20 cellular contexts compared by ENCODE assay signal in the genomic region with DNA sequence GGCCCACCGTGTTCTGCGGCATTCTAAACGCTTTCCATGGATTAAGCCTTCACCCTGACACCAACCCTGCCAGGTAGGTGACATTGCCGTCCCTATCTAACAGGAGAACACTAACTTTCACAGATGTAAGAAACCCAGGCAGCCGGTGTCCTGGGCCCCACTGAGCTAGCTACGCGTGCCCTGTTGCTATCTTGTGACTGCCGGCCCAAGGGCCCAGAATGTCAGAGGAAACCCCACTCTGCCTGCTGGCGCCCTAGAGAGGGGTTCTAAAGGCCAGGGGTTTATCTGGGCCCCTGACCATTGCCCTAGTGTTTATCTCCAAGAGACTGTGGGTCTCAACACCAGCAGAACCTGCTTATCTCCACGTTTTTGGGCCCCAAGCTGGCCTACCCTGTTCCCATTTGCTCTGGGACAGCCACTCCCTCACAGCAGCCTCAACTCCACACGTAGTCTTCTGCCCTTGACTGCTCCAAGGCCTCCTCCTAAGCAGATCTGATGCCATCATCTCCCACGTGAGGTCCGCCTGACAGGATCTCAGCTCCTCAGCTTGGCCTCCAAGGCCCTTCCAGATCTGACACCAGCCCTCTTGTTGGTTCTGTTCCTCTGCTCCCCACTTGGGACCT.
"Had no signal": no experiment of that assay in that cellular context is flagged by ENCODE, and none has a peak within 500 bp of the region (broad histone marks: within the 10 kb centered on the region; RNA-seq: fewer than 3 reads in every experiment).

No MANE protein-coding gene starts in this region.

- H3K27me3 ChIP-seq: right lobe of liver, upper lobe of right lung had no signal

- H3K9me3 Mint-ChIP-seq: activated naive CD4-positive, alpha-beta T cell treated with anti-CD3 and anti-CD28 coated beads, Interleukin-2, amount 10 ng/mL, durations not matched to agents 7 days and 5 days; activated T-helper 17 cell treated with anti-CD3 and anti-CD28 coated beads, Interleukin-2, amount 50 U/mL, for 72 hours; immature natural killer cell; stimulated activated naive CD8-positive, alpha-beta T cell treated with anti-CD3 and anti-CD28 coated beads, Interleukin-15, amount 100 ng/mL, for 72 hours had no signal

- H3K9me3 ChIP-seq: prostate gland, right lobe of liver, thoracic aorta, upper lobe of right lung had no signal

- H3K4me1 Mint-ChIP-seq: activated naive CD4-positive, alpha-beta T cell treated with anti-CD3 and anti-CD28 coated beads, Interleukin-2, amount 10 ng/mL, durations not matched to agents 7 days and 5 days had no signal

- ATAC-seq: activated T-helper 17 cell treated with anti-CD3 and anti-CD28 coated beads, Interleukin-2, amount 50 U/mL, for 72 hours; naive thymus-derived CD4-positive, alpha-beta T cell; stimulated activated naive CD8-positive, alpha-beta T cell treated with anti-CD3 and anti-CD28 coated beads, Interleukin-15, amount 100 ng/mL, for 72 hours had no signal

- H3K4me3 ChIP-seq: coronary artery, prostate gland, right lobe of liver, smooth muscle cell, thoracic aorta, upper lobe of right lung had no signal

- H3K36me3 ChIP-seq: prostate gland had no signal

- H3K27ac Mint-ChIP-seq: activated naive CD4-positive, alpha-beta T cell treated with anti-CD3 and anti-CD28 coated beads, Interleukin-2, amount 10 ng/mL, durations not matched to agents 7 days and 5 days; activated T-helper 17 cell treated with anti-CD3 and anti-CD28 coated beads, Interleukin-2, amount 50 U/mL, for 72 hours had no signal

- H3K4me1 ChIP-seq: prostate gland, right lobe of liver, upper lobe of right lung had no signal

- DNase-seq: activated CD4-positive, alpha-beta T cell treated with anti-CD3 and anti-CD28 coated beads for 1 hour; activated CD4-positive, alpha-beta T cell treated with anti-CD3 and anti-CD28 coated beads, Interleukin-2, amount 50 U/mL, for 48 hours; activated naive CD4-positive, alpha-beta T cell treated with anti-CD3 and anti-CD28 coated beads, Interleukin-2, amount 10 ng/mL, durations not matched to agents 7 days and 5 days; central memory CD4-positive, alpha-beta T cell; effector CD8-positive, alpha-beta T cell; foreskin fibroblast; glutamatergic neuron; immature natural killer cell; left cardiac atrium; naive thymus-derived CD4-positive, alpha-beta T cell; right lobe of liver; stimulated activated naive CD8-positive, alpha-beta T cell treated with anti-CD3 and anti-CD28 coated beads, Interleukin-15, amount 100 ng/mL, for 72 hours; T-helper 1 cell; T1000; upper lobe of right lung had no signal

- H3K4me3 Mint-ChIP-seq: activated naive CD4-positive, alpha-beta T cell treated with anti-CD3 and anti-CD28 coated beads, Interleukin-2, amount 10 ng/mL, durations not matched to agents 7 days and 5 days; activated T-helper 17 cell treated with anti-CD3 and anti-CD28 coated beads, Interleukin-2, amount 50 U/mL, for 72 hours; immature natural killer cell; naive thymus-derived CD4-positive, alpha-beta T cell; stimulated activated naive CD8-positive, alpha-beta T cell treated with anti-CD3 and anti-CD28 coated beads, Interleukin-15, amount 100 ng/mL, for 72 hours had no signal

- H3K27ac ChIP-seq: coronary artery, prostate gland, right lobe of liver, thoracic aorta, upper lobe of right lung had no signal

- H3K27me3 Mint-ChIP-seq: activated T-helper 17 cell treated with anti-CD3 and anti-CD28 coated beads, Interleukin-2, amount 50 U/mL, for 72 hours; stimulated activated naive CD8-positive, alpha-beta T cell treated with anti-CD3 and anti-CD28 coated beads, Interleukin-15, amount 100 ng/mL, for 72 hours had no signal
